9 cellular contexts compared by ENCODE assay signal in the genomic region with DNA sequence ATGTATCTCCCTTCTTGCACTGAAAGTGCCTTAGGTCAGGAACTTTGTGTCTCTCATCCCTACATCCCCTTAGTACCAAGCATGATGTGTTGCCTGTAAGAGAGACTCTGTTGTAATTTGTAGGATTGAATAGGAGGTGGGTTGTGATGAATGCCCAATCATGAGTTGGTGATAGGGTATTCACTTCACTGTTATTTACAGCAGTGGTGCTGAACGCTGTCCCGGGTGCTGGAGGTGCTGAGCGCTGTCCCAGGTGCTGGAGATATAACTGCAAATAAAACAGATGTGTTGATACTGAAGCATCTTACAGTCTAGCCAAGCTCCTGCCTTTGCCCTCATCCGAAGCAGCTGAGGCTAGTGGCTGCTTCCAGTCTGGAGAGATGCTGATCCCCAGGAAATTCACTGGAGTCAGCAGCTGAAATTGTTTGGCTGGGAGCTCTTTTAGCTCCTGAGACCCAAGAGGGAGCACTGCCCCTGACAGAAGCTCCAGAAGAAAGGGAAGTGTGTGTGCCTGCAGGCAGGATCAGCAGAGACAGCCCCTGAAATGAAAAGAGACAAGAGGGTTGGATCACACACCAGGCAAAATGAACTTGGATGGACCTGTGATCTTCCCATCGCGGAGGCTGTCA.
A peak's percentile ranks its signal among the peaks of the same experiment; 100 is the strongest.
DNase-seq lines count a peak whose midpoint lies in the region; ATAC-seq, FAIRE-seq and TF ChIP-seq lines count a peak whose summit lies in the region.
"Had no signal": no experiment of that assay in that cellular context is flagged by ENCODE, and none has a peak within 500 bp of the region (broad histone marks: within the 10 kb centered on the region; RNA-seq: fewer than 3 reads in every experiment).

No MANE protein-coding gene starts in this region.

- no peaks in the 10 kb centered on the region for H3K27me3 Mint-ChIP-seq in activated naive CD8-positive, alpha-beta T cell treated with anti-CD3 and anti-CD28 coated beads, Interleukin-2, amount 50 U/mL, for 24 hours

- no peak for TF ChIP-seq CTCF in GM10266 (IDR thresholded peaks at IDR 0.05; ENCODE audit: control insufficient read depth, insufficient read depth, low read depth, missing control alignments)

- no peaks in the 10 kb centered on the region for H3K36me3 Mint-ChIP-seq in activated naive CD8-positive, alpha-beta T cell treated with anti-CD3 and anti-CD28 coated beads, Interleukin-2, amount 50 U/mL, for 24 hours (ENCODE audit: low read depth)

- H3K27ac Mint-ChIP-seq in activated naive CD8-positive, alpha-beta T cell treated with anti-CD3 and anti-CD28 coated beads, Interleukin-2, amount 50 U/mL, for 24 hours = no peak overlapping the region
- H3K27ac Mint-ChIP-seq: T-helper 1 cell treated with Interleukin-12 subunit alpha and Interleukin-12 subunit beta and Interleukin-4 antibody, amounts not matched to agents 30 μg/mL and 1 μg/mL, for 36 hours had no signal

- H3K9me3 Mint-ChIP-seq in activated naive CD8-positive, alpha-beta T cell treated with anti-CD3 and anti-CD28 coated beads, Interleukin-2, amount 50 U/mL, for 24 hours = peaks cover 24% of the 10 kb centered on the region

- DNase-seq in GM10266 (ENCODE audit: extremely low spot score) (peak; percentile 12), HTR-8/SVneo (ENCODE audit: insufficient read length, low spot score) (peak; percentile 6), mucosa of gallbladder (ENCODE audit: low spot score) (peak; percentile 44), NCI-H524 treated with DMSO at 0.1 percent for 48 hours (lab: John Stamatoyannopoulos, UW) (no peak), NCI-H748 (lab: John Stamatoyannopoulos, UW; ENCODE audit: unreplicated experiment) (no peak)
- peak; percentile 14 for DNase-seq in activated naive CD8-positive, alpha-beta T cell treated with anti-CD3 and anti-CD28 coated beads, Interleukin-2, amount 50 U/mL, for 24 hours

- ATAC-seq in activated naive CD8-positive, alpha-beta T cell treated with anti-CD3 and anti-CD28 coated beads, Interleukin-2, amount 50 U/mL, for 24 hours = no peak
- no peak for ATAC-seq in GM21447 (IDR thresholded peaks at IDR 0.05; ENCODE audit: unreplicated experiment)
- ATAC-seq in GM18909 (IDR thresholded peaks at IDR 0.05; ENCODE audit: poor library complexity, unreplicated experiment) = no peak

- H3K4me3 Mint-ChIP-seq in activated naive CD8-positive, alpha-beta T cell treated with anti-CD3 and anti-CD28 coated beads, Interleukin-2, amount 50 U/mL, for 24 hours = no peak overlapping the region
- H3K4me3 Mint-ChIP-seq: T-helper 1 cell treated with Interleukin-12 subunit alpha and Interleukin-12 subunit beta and Interleukin-4 antibody, amounts not matched to agents 30 μg/mL and 1 μg/mL, for 36 hours had no signal

- H3K4me1 Mint-ChIP-seq in activated naive CD8-positive, alpha-beta T cell treated with anti-CD3 and anti-CD28 coated beads, Interleukin-2, amount 50 U/mL, for 24 hours = no peaks in the 10 kb centered on the region

- no peak for FAIRE-seq in HTR-8/SVneo (lab: Jason Lieb, UNC)

Comparison
In these comparisons a context has a peak if more than half of its experiments do, and no peak if none do; other contexts are left out.
1. DNase-seq: peak in GM10266 (single experiment), HTR-8/SVneo (single experiment), activated naive CD8-positive, alpha-beta T cell treated with anti-CD3 and anti-CD28 coated beads, Interleukin-2, amount 50 U/mL, for 24 hours (single experiment) and mucosa of gallbladder (single experiment); none in NCI-H524 treated with DMSO at 0.1 percent for 48 hours (single experiment) and NCI-H748 (single experiment).